ENCODE assay signal across 1 cellular context in the genomic region with DNA sequence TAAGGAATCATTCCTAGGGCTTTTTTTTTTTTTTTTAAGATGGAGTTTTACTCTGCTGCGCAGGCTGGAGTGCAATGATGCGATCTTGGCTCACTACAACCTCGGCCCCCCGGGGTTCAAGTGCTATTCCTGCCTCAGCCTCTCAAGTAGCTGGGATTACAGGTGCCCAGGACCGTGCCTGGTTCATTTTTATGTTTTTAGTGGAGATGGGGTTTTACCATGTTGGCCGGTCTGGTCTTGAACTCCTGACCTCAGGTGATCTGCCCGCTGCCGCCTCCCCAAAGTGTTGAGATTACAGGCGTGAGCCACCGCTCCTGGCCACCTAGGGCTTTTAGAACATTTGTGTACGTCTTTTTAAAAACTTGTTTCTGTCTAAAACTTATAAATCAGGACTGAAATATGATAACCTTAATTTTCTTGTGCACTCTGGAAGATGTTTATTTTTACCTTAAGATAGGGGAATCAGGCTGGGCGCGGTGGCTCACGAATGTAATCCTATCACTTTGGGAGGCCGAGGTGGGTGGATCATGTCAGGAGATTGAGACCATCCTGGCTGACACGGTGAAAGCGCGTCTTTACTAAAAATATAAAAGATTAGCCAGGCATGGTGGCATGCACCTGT.
TF ChIP-seq lines count a peak whose summit lies in the region.

No MANE protein-coding gene starts in this region.

TF ChIP-seq in HEK293, 187 proteins besides CTCF, POLR2A, EP300 and RAD21 (continued from another document):
- TF ChIP-seq, protein P1, sequence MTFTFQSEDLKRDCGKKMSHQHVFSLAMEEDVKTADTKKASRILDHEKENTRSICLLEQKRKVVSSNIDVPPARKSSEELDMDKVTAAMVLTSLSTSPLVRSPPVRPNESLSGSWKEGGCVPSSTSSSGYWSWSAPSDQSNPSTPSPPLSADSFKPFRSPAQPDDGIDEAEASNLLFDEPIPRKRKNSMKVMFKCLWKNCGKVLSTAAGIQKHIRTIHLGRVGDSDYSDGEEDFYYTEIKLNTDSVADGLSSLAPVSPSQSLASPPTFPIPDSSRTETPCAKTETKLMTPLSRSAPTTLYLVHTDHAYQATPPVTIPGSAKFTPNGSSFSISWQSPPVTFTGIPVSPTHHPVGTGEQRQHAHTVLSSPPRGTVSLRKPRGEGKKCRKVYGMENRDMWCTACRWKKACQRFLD (tag by site-specific recombination; IDR thresholded peaks at IDR 0.05): no peak
- TF ChIP-seq KLF9 (tag by site-specific recombination; IDR thresholded peaks at IDR 0.05; ENCODE audit: low read depth): no peak
- no peak for TF ChIP-seq ZNF354C (tag by site-specific recombination; IDR thresholded peaks at IDR 0.05; ENCODE audit: borderline replicate concordance, low read depth)
- TF ChIP-seq, protein P2, sequence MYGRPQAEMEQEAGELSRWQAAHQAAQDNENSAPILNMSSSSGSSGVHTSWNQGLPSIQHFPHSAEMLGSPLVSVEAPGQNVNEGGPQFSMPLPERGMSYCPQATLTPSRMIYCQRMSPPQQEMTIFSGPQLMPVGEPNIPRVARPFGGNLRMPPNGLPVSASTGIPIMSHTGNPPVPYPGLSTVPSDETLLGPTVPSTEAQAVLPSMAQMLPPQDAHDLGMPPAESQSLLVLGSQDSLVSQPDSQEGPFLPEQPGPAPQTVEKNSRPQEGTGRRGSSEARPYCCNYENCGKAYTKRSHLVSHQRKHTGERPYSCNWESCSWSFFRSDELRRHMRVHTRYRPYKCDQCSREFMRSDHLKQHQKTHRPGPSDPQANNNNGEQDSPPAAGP (tag by site-specific recombination; IDR thresholded peaks at IDR 0.05): no peak
- peak; percentile 88 for TF ChIP-seq KLF1 (tag by site-specific recombination; IDR thresholded peaks at IDR 0.05)
- no peak for TF ChIP-seq ZNF768 (tag by site-specific recombination; IDR thresholded peaks at IDR 0.05)
- TF ChIP-seq, protein P3, sequence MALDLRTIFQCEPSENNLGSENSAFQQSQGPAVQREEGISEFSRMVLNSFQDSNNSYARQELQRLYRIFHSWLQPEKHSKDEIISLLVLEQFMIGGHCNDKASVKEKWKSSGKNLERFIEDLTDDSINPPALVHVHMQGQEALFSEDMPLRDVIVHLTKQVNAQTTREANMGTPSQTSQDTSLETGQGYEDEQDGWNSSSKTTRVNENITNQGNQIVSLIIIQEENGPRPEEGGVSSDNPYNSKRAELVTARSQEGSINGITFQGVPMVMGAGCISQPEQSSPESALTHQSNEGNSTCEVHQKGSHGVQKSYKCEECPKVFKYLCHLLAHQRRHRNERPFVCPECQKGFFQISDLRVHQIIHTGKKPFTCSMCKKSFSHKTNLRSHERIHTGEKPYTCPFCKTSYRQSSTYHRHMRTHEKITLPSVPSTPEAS (tag by site-specific recombination; IDR thresholded peaks at IDR 0.05): no peak
- no peak for TF ChIP-seq OVOL3 (tag by site-specific recombination; IDR thresholded peaks at IDR 0.05)
- no peak for TF ChIP-seq KLF10 (tag by site-specific recombination; IDR thresholded peaks at IDR 0.05)
- no peak for TF ChIP-seq SP3 (tag by site-specific recombination; IDR thresholded peaks at IDR 0.05)
- no peak for TF ChIP-seq ZNF138 (tag by site-specific recombination; IDR thresholded peaks at IDR 0.05; ENCODE audit: borderline replicate concordance)
- no peak for TF ChIP-seq ZNF660 (tag by site-specific recombination; IDR thresholded peaks at IDR 0.05)
- TF ChIP-seq KLF8 (tag by site-specific recombination; IDR thresholded peaks at IDR 0.05): no peak; the same call in 1 of the 2 replicates
- TF ChIP-seq, protein P4, sequence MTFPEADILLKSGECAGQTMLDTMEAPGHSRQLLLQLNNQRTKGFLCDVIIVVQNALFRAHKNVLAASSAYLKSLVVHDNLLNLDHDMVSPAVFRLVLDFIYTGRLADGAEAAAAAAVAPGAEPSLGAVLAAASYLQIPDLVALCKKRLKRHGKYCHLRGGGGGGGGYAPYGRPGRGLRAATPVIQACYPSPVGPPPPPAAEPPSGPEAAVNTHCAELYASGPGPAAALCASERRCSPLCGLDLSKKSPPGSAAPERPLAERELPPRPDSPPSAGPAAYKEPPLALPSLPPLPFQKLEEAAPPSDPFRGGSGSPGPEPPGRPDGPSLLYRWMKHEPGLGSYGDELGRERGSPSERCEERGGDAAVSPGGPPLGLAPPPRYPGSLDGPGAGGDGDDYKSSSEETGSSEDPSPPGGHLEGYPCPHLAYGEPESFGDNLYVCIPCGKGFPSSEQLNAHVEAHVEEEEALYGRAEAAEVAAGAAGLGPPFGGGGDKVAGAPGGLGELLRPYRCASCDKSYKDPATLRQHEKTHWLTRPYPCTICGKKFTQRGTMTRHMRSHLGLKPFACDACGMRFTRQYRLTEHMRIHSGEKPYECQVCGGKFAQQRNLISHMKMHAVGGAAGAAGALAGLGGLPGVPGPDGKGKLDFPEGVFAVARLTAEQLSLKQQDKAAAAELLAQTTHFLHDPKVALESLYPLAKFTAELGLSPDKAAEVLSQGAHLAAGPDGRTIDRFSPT (tag by site-specific recombination; IDR thresholded peaks at IDR 0.05): peak; percentile 50; the same call in 1 of the 2 replicates
- TF ChIP-seq IKZF3 (tag by site-specific recombination; IDR thresholded peaks at IDR 0.05): no peak
- peak; percentile 56 for TF ChIP-seq GLIS1 (tag by site-specific recombination; IDR thresholded peaks at IDR 0.05)
- TF ChIP-seq ZNF140 (tag by site-specific recombination; IDR thresholded peaks at IDR 0.05): no peak
- TF ChIP-seq ZNF600 (tag by site-specific recombination; IDR thresholded peaks at IDR 0.05): peak; percentile 36
- TF ChIP-seq, protein P5, sequence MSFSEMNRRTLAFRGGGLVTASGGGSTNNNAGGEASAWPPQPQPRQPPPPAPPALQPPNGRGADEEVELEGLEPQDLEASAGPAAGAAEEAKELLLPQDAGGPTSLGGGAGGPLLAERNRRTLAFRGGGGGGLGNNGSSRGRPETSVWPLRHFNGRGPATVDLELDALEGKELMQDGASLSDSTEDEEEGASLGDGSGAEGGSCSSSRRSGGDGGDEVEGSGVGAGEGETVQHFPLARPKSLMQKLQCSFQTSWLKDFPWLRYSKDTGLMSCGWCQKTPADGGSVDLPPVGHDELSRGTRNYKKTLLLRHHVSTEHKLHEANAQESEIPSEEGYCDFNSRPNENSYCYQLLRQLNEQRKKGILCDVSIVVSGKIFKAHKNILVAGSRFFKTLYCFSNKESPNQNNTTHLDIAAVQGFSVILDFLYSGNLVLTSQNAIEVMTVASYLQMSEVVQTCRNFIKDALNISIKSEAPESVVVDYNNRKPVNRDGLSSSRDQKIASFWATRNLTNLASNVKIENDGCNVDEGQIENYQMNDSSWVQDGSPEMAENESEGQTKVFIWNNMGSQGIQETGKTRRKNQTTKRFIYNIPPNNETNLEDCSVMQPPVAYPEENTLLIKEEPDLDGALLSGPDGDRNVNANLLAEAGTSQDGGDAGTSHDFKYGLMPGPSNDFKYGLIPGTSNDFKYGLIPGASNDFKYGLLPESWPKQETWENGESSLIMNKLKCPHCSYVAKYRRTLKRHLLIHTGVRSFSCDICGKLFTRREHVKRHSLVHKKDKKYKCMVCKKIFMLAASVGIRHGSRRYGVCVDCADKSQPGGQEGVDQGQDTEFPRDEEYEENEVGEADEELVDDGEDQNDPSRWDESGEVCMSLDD (tag by site-specific recombination; IDR thresholded peaks at IDR 0.05): no peak
- TF ChIP-seq ZNF701 (tag by site-specific recombination; IDR thresholded peaks at IDR 0.05): no peak
- TF ChIP-seq, protein P6, sequence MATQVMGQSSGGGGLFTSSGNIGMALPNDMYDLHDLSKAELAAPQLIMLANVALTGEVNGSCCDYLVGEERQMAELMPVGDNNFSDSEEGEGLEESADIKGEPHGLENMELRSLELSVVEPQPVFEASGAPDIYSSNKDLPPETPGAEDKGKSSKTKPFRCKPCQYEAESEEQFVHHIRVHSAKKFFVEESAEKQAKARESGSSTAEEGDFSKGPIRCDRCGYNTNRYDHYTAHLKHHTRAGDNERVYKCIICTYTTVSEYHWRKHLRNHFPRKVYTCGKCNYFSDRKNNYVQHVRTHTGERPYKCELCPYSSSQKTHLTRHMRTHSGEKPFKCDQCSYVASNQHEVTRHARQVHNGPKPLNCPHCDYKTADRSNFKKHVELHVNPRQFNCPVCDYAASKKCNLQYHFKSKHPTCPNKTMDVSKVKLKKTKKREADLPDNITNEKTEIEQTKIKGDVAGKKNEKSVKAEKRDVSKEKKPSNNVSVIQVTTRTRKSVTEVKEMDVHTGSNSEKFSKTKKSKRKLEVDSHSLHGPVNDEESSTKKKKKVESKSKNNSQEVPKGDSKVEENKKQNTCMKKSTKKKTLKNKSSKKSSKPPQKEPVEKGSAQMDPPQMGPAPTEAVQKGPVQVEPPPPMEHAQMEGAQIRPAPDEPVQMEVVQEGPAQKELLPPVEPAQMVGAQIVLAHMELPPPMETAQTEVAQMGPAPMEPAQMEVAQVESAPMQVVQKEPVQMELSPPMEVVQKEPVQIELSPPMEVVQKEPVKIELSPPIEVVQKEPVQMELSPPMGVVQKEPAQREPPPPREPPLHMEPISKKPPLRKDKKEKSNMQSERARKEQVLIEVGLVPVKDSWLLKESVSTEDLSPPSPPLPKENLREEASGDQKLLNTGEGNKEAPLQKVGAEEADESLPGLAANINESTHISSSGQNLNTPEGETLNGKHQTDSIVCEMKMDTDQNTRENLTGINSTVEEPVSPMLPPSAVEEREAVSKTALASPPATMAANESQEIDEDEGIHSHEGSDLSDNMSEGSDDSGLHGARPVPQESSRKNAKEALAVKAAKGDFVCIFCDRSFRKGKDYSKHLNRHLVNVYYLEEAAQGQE (tag by site-specific recombination; IDR thresholded peaks at IDR 0.05): no peak
- TF ChIP-seq, protein P7, sequence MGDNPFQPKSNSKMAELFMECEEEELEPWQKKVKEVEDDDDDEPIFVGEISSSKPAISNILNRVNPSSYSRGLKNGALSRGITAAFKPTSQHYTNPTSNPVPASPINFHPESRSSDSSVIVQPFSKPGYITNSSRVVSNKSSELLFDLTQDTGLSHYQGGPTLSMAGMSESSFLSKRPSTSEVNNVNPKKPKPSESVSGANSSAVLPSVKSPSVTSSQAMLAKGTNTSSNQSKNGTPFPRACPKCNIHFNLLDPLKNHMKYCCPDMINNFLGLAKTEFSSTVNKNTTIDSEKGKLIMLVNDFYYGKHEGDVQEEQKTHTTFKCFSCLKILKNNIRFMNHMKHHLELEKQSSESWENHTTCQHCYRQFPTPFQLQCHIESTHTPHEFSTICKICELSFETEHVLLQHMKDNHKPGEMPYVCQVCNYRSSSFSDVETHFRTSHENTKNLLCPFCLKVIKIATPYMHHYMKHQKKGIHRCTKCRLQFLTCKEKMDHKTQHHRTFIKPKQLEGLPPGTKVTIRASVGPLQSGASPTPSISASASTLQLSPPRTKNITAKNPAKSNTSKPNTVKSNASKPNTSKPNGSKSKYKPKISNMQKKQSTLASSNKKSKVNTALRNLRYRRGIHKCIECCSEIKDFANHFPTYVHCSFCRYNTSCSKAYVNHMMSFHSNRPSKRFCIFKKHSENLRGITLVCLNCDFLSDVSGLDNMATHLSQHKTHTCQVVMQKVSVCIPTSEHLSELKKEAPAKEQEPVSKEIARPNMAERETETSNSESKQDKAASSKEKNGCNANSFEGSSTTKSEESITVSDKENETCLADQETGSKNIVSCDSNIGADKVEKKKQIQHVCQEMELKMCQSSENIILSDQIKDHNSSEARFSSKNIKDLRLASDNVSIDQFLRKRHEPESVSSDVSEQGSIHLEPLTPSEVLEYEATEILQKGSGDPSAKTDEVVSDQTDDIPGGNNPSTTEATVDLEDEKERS (tag by site-specific recombination; IDR thresholded peaks at IDR 0.05): no peak
- no peak for TF ChIP-seq BCL11A (tag by site-specific recombination; IDR thresholded peaks at IDR 0.05; ENCODE audit: low read depth)
- peak; percentile 3 for TF ChIP-seq ZNF510 (tag by site-specific recombination; IDR thresholded peaks at IDR 0.05; ENCODE audit: insufficient replicate concordance)
- TF ChIP-seq ZNF48 (tag by site-specific recombination; IDR thresholded peaks at IDR 0.05): no peak
- TF ChIP-seq GLI4 (tag by site-specific recombination; IDR thresholded peaks at IDR 0.05): no peak
- TF ChIP-seq ZNF169 (tag by site-specific recombination; IDR thresholded peaks at IDR 0.05): no peak
- TF ChIP-seq, protein P8, sequence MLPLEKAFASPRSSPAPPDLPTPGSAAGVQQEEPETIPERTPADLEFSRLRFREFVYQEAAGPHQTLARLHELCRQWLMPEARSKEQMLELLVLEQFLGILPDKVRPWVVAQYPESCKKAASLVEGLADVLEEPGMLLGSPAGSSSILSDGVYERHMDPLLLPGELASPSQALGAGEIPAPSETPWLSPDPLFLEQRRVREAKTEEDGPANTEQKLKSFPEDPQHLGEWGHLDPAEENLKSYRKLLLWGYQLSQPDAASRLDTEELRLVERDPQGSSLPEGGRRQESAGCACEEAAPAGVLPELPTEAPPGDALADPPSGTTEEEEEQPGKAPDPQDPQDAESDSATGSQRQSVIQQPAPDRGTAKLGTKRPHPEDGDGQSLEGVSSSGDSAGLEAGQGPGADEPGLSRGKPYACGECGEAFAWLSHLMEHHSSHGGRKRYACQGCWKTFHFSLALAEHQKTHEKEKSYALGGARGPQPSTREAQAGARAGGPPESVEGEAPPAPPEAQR (tag by site-specific recombination; IDR thresholded peaks at IDR 0.05): no peak
- TF ChIP-seq, protein P9, sequence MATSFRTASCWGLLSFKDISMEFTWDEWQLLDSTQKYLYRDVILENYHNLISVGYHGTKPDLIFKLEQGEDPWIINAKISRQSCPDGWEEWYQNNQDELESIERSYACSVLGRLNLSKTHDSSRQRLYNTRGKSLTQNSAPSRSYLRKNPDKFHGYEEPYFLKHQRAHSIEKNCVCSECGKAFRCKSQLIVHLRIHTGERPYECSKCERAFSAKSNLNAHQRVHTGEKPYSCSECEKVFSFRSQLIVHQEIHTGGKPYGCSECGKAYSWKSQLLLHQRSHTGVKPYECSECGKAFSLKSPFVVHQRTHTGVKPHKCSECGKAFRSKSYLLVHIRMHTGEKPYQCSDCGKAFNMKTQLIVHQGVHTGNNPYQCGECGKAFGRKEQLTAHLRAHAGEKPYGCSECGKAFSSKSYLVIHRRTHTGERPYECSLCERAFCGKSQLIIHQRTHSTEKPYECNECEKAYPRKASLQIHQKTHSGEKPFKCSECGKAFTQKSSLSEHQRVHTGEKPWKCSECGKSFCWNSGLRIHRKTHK (tag by site-specific recombination; IDR thresholded peaks at IDR 0.05): no peak
- TF ChIP-seq ZNF785 (tag by site-specific recombination; IDR thresholded peaks at IDR 0.05): no peak
- no peak for TF ChIP-seq ZNF19 (tag by site-specific recombination; IDR thresholded peaks at IDR 0.05; ENCODE audit: low read depth)
- no peak for TF ChIP-seq ZNF37A (tag by site-specific recombination; IDR thresholded peaks at IDR 0.05)
- TF ChIP-seq ZNF302 (tag by site-specific recombination; IDR thresholded peaks at IDR 0.05; ENCODE audit: low read depth): no peak
- no peak for TF ChIP-seq ZNF112 (tag by site-specific recombination; IDR thresholded peaks at IDR 0.05)
